In the genomic region with DNA sequence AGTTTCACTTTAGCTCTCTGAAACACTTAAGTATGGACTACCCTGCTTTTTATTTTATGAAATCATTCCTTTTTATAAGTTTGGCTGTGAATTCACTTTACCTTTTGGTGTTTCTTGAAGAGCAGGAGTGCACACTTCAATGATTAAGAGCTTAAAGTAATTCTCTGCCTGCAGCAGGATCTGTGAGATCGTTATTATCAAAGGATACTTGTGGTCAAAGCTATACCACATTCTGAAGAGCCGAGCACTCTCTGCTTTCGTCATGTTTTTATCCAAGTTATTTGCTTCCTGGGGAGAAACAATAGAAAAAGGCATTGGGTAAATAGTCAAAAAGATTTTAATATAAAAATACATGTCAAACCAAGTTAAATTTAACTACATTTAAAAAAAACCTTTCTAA, we compare ENCODE assay signal across 10 cellular contexts.
DNase-seq lines count a peak whose midpoint lies in the region; ATAC-seq and TF ChIP-seq lines count a peak whose summit lies in the region.
"Had no signal": no experiment of that assay in that cellular context is flagged by ENCODE, and none has a peak within 500 bp of the region (broad histone marks: within the 10 kb centered on the region; RNA-seq: fewer than 3 reads in every experiment).

No MANE protein-coding gene starts in this region.

- peak; percentile 70 for ATAC-seq in GM18868 (IDR thresholded peaks at IDR 0.05; ENCODE audit: unreplicated experiment)
- ATAC-seq in GM18519 (IDR thresholded peaks at IDR 0.05; ENCODE audit: low FRiP score, unreplicated experiment) = no peak

- H3K27me3 Mint-ChIP-seq in T-helper 2 cell treated with Interferon-gamma antibody and Interleukin-4, amounts not matched to agents 5 μg/mL and 100 μg/mL, for 36 hours (ENCODE audit: low read depth) = peaks cover 4% of the 10 kb centered on the region
- H3K27me3 Mint-ChIP-seq in nephron progenitor cell (ENCODE audit: low read depth, poor library complexity) = no peaks in the 10 kb centered on the region
- no peaks in the 10 kb centered on the region for H3K27me3 Mint-ChIP-seq in activated T-helper 2 cell treated with anti-CD3 and anti-CD28 coated beads, Interferon-gamma antibody, Interleukin-2, Interleukin-4, amounts not matched to agents 10 μg/mL and 5 μg/mL and 100 μg/mL, durations not matched to agents 14 hours and 24 hours and 36 hours (ENCODE audit: low read depth)

- H3K4me1 Mint-ChIP-seq in T-helper 2 cell treated with Interferon-gamma antibody and Interleukin-4, amounts not matched to agents 5 μg/mL and 100 μg/mL, for 36 hours (ENCODE audit: low read depth) = peaks cover 31% of the 10 kb centered on the region
- peaks cover 10% of the 10 kb centered on the region for H3K4me1 Mint-ChIP-seq in nephron progenitor cell
- H3K4me1 Mint-ChIP-seq in activated T-helper 2 cell treated with anti-CD3 and anti-CD28 coated beads, Interferon-gamma antibody, Interleukin-2, Interleukin-4, amounts not matched to agents 10 μg/mL and 5 μg/mL and 100 μg/mL, durations not matched to agents 14 hours and 24 hours and 36 hours (ENCODE audit: low read depth) = peaks cover 22% of the 10 kb centered on the region

- no peaks in the 10 kb centered on the region for H3K9me3 Mint-ChIP-seq in T-helper 2 cell treated with Interferon-gamma antibody and Interleukin-4, amounts not matched to agents 5 μg/mL and 100 μg/mL, for 36 hours
- H3K9me3 Mint-ChIP-seq in nephron progenitor cell = peaks cover 12% of the 10 kb centered on the region
- H3K9me3 Mint-ChIP-seq in activated T-helper 2 cell treated with anti-CD3 and anti-CD28 coated beads, Interferon-gamma antibody, Interleukin-2, Interleukin-4, amounts not matched to agents 10 μg/mL and 5 μg/mL and 100 μg/mL, durations not matched to agents 14 hours and 24 hours and 36 hours = no peaks in the 10 kb centered on the region

- intact Hi-C loops in activated T-helper 2 cell treated with anti-CD3 and anti-CD28 coated beads, Interferon-gamma antibody, Interleukin-2, Interleukin-4, amounts not matched to agents 10 μg/mL and 5 μg/mL and 100 μg/mL, durations not matched to agents 14 hours and 24 hours and 36 hours (cut with micrococcal nuclease) = no loop called here

- peaks cover 6% of the 10 kb centered on the region for H3K36me3 Mint-ChIP-seq in T-helper 2 cell treated with Interferon-gamma antibody and Interleukin-4, amounts not matched to agents 5 μg/mL and 100 μg/mL, for 36 hours (ENCODE audit: low read depth)
- no peaks in the 10 kb centered on the region for H3K36me3 Mint-ChIP-seq in nephron progenitor cell (ENCODE audit: low read depth)
- no peaks in the 10 kb centered on the region for H3K36me3 Mint-ChIP-seq in activated T-helper 2 cell treated with anti-CD3 and anti-CD28 coated beads, Interferon-gamma antibody, Interleukin-2, Interleukin-4, amounts not matched to agents 10 μg/mL and 5 μg/mL and 100 μg/mL, durations not matched to agents 14 hours and 24 hours and 36 hours (ENCODE audit: low read depth)

- no peak for TF ChIP-seq CTCF in nephron progenitor cell (IDR thresholded peaks at IDR 0.05)

- DNase-seq in A172 (ENCODE audit: low spot score) = peak; percentile 27
- DNase-seq in T-helper 2 cell treated with Interferon-gamma antibody and Interleukin-4, amounts not matched to agents 5 μg/mL and 100 μg/mL, for 36 hours (ENCODE audit: low spot score) = no peak
- DNase-seq in fibroblast of peridontal ligament (ENCODE audit: extremely low read depth) = peak; percentile 64
- no peak for DNase-seq in nephron progenitor cell
- DNase-seq in activated T-helper 2 cell treated with anti-CD3 and anti-CD28 coated beads, Interferon-gamma antibody, Interleukin-2, Interleukin-4, amounts not matched to agents 10 μg/mL and 5 μg/mL and 100 μg/mL, durations not matched to agents 14 hours and 24 hours and 36 hours (ENCODE audit: low spot score) = no peak
- no peak for DNase-seq in NCI-H748 (lab: John Stamatoyannopoulos, UW; ENCODE audit: unreplicated experiment)
- DNase-seq: activated CD4-positive, alpha-beta T cell treated with anti-CD3 and anti-CD28 coated beads, Interleukin-2, amount 50 U/mL, for 1 hour; NCI-H510A had no signal

- H3K4me3 Mint-ChIP-seq in T-helper 2 cell treated with Interferon-gamma antibody and Interleukin-4, amounts not matched to agents 5 μg/mL and 100 μg/mL, for 36 hours = peak overlapping the region; percentile 63
- no peak overlapping the region for H3K4me3 Mint-ChIP-seq in nephron progenitor cell
- H3K4me3 Mint-ChIP-seq in activated T-helper 2 cell treated with anti-CD3 and anti-CD28 coated beads, Interferon-gamma antibody, Interleukin-2, Interleukin-4, amounts not matched to agents 10 μg/mL and 5 μg/mL and 100 μg/mL, durations not matched to agents 14 hours and 24 hours and 36 hours (ENCODE audit: low read depth) = no peak overlapping the region

- peak overlapping the region; percentile 38 for H3K27ac Mint-ChIP-seq in T-helper 2 cell treated with Interferon-gamma antibody and Interleukin-4, amounts not matched to agents 5 μg/mL and 100 μg/mL, for 36 hours
- H3K27ac Mint-ChIP-seq in nephron progenitor cell = no peak overlapping the region
- no peak overlapping the region for H3K27ac Mint-ChIP-seq in activated T-helper 2 cell treated with anti-CD3 and anti-CD28 coated beads, Interferon-gamma antibody, Interleukin-2, Interleukin-4, amounts not matched to agents 10 μg/mL and 5 μg/mL and 100 μg/mL, durations not matched to agents 14 hours and 24 hours and 36 hours

Comparison
In these comparisons a context has a peak if more than half of its experiments do, and no peak if none do; other contexts are left out.
1. DNase-seq: peak in A172 (single experiment) and fibroblast of peridontal ligament (single experiment); none in T-helper 2 cell treated with Interferon-gamma antibody and Interleukin-4, amounts not matched to agents 5 μg/mL and 100 μg/mL, for 36 hours (single experiment), nephron progenitor cell (single experiment), activated T-helper 2 cell treated with anti-CD3 and anti-CD28 coated beads, Interferon-gamma antibody, Interleukin-2, Interleukin-4, amounts not matched to agents 10 μg/mL and 5 μg/mL and 100 μg/mL, durations not matched to agents 14 hours and 24 hours and 36 hours (single experiment) and NCI-H748 (single experiment).